25 cellular contexts compared by ENCODE assay signal in genomic region chr11:47162426-47162825, GRCh38.
"Had no signal": no experiment of that assay in that cellular context is flagged by ENCODE, and none has a peak within 500 bp of the region (broad histone marks: within the 10 kb centered on the region; RNA-seq: fewer than 3 reads in every experiment).

No MANE protein-coding gene starts in this region.

- H3K4me1 Mint-ChIP-seq: natural killer cell had no signal

- H3K4me3 Mint-ChIP-seq: activated naive CD8-positive, alpha-beta T cell treated with anti-CD3 and anti-CD28 coated beads for 36 hours; activated T-cell treated with anti-CD3 and anti-CD28 coated beads, Interleukin-2, amount 50 U/mL, for 24 hours; natural killer cell; stimulated activated memory B cell treated with anti-CD40 and anti-IgM and Interleukin-4, amounts not matched to agents 10 μg/mL and 1 μg/mL and 100 μg/mL, for 72 hours had no signal

- H3K27me3 ChIP-seq: heart right ventricle, right atrium auricular region, testis, vagina had no signal

- H3K27me3 Mint-ChIP-seq: activated naive CD8-positive, alpha-beta T cell treated with anti-CD3 and anti-CD28 coated beads for 36 hours; activated T-cell treated with anti-CD3 and anti-CD28 coated beads, Interleukin-2, amount 50 U/mL, for 24 hours; progenitor cell of endocrine pancreas; stimulated activated memory B cell treated with anti-CD40 and anti-IgM and Interleukin-4, amounts not matched to agents 10 μg/mL and 1 μg/mL and 100 μg/mL, for 72 hours had no signal

- H3K36me3 Mint-ChIP-seq: activated naive CD8-positive, alpha-beta T cell treated with anti-CD3 and anti-CD28 coated beads for 36 hours; natural killer cell had no signal

- H3K27ac Mint-ChIP-seq: activated T-helper 2 cell treated with anti-CD3 and anti-CD28 coated beads, Interferon-gamma antibody, Interleukin-2, Interleukin-4, amounts not matched to agents 10 μg/mL and 5 μg/mL and 100 μg/mL, durations not matched to agents 14 hours and 24 hours and 36 hours; progenitor cell of endocrine pancreas; stimulated activated memory B cell treated with anti-CD40 and anti-IgM and Interleukin-4, amounts not matched to agents 10 μg/mL and 1 μg/mL and 100 μg/mL, for 72 hours had no signal

- H3K4me3 ChIP-seq: heart right ventricle, lung, right atrium auricular region, skin epidermis, testis, vagina had no signal

- ATAC-seq: natural killer cell; stimulated activated memory B cell treated with anti-CD40 and anti-IgM and Interleukin-4, amounts not matched to agents 10 μg/mL and 1 μg/mL and 100 μg/mL, for 72 hours had no signal

- FAIRE-seq: endometrium had no signal

- DNase-seq: activated CD4-positive, alpha-beta T cell treated with anti-CD3 and anti-CD28 coated beads for 1 hour; activated CD4-positive, alpha-beta T cell treated with anti-CD3 and anti-CD28 coated beads, Interleukin-2, amount 50 U/mL, for 4 hours; activated CD8-positive, alpha-beta memory T cell treated with anti-CD3 and anti-CD28 coated beads for 24 hours; activated CD8-positive, alpha-beta memory T cell treated with anti-CD3 and anti-CD28 coated beads, Interleukin-2, amount 50 U/mL, for 4 hours; activated naive CD4-positive, alpha-beta T cell treated with Interleukin-2 at 50 U/mL for 16 hours; activated naive CD8-positive, alpha-beta T cell treated with anti-CD3 and anti-CD28 coated beads for 36 hours; activated T-cell treated with anti-CD3 and anti-CD28 coated beads, Interleukin-2, amount 50 U/mL, for 24 hours; cortex of kidney; erythroblast; heart right ventricle; islet precursor cell; natural killer cell; stimulated activated CD4-positive, alpha-beta T cell treated with anti-CD3 and anti-CD28 coated beads, Interleukin-1b, Interleukin-23, amount 100 ng/mL, for 48 hours; T-helper 1 cell; T-helper 9 cell; testis; trophoblast cell had no signal

- H3K27ac ChIP-seq: right atrium auricular region, skin epidermis, testis, vagina had no signal

- H3K9me3 Mint-ChIP-seq: activated naive CD8-positive, alpha-beta T cell treated with anti-CD3 and anti-CD28 coated beads for 36 hours; activated T-cell treated with anti-CD3 and anti-CD28 coated beads, Interleukin-2, amount 50 U/mL, for 24 hours; activated T-helper 2 cell treated with anti-CD3 and anti-CD28 coated beads, Interferon-gamma antibody, Interleukin-2, Interleukin-4, amounts not matched to agents 10 μg/mL and 5 μg/mL and 100 μg/mL, durations not matched to agents 14 hours and 24 hours and 36 hours; natural killer cell; stimulated activated memory B cell treated with anti-CD40 and anti-IgM and Interleukin-4, amounts not matched to agents 10 μg/mL and 1 μg/mL and 100 μg/mL, for 72 hours had no signal

- H3K9me3 ChIP-seq: heart right ventricle, right atrium auricular region, testis, vagina had no signal
